ENCODE assay signal across 17 cellular contexts in genomic region chr5:172848419-172848818, GRCh38. TPM values are rescaled to one million over a fixed set of nuclear protein-coding genes. Genes with fewer than 3 reads are reported as not detected.
A peak's percentile ranks its signal among the peaks of the same experiment; 100 is the strongest.
DNase-seq lines count a peak whose midpoint lies in the region; ATAC-seq, FAIRE-seq and TF ChIP-seq lines count a peak whose summit lies in the region.
"Had no signal": no experiment of that assay in that cellular context is flagged by ENCODE, and none has a peak within 500 bp of the region (broad histone marks: within the 10 kb centered on the region; RNA-seq: fewer than 3 reads in every experiment).

No MANE protein-coding gene starts in this region.

- H3K36me3 ChIP-seq in HEK293 (ENCODE audit: control insufficient read depth in 2 of 2, insufficient read depth in 1 of 2, low read length in 2 of 2): no peaks in the 10 kb centered on the region
- peaks cover 7 to 16% of the 10 kb centered on the region in 2 experiments; a peak in 4 of 5 replicates for H3K36me3 ChIP-seq in HepG2 (replicated peaks in 1 of 2; ENCODE audit: control insufficient read depth in 1 of 2, insufficient read depth in 2 of 2, low read length in 2 of 2)
- peaks cover 0 to 3% (median 0%) of the 10 kb centered on the region in 4 donors for H3K36me3 ChIP-seq in esophagus muscularis mucosa

- CTCF ChIA-PET in HEK293 (lab: Yijun Ruan, JAX) (interaction anchor here (1.4 kb wide), 2 partner anchors 11 to 134 kb away, joined by 4 to 6 read pairs; no protein-coding TSS in a partner anchor), WTC11 (lab: Charles Lee) (no interaction called here), HepG2 (lab: Yijun Ruan, JAX; ENCODE audit: low intra/inter-chr PET ratio, low total read pairs) (no interaction called here)
- CTCF ChIA-PET in CD4-positive, alpha-beta T cell (lab: Charles Lee): interaction anchor here (2.0 kb wide), 1 partner anchor 134 kb away, joined by 7 read pairs; no protein-coding TSS in a partner anchor

- H3K27ac ChIP-seq in HEK293 (ENCODE audit: extremely low read depth, low read depth, low read length): no peak overlapping the region
- no peak overlapping the region for H3K27ac ChIP-seq in HepG2 (ENCODE audit: extremely low read length, insufficient read depth, low read length)
- peak overlapping the region in 1 of 4 donors; percentile 1 for H3K27ac ChIP-seq in esophagus muscularis mucosa (replicated peaks in 1 of 4)
- H3K27ac ChIP-seq in CD4-positive, alpha-beta T cell (ENCODE audit: low read depth, low read length): no peak overlapping the region
- H3K27ac ChIP-seq: ascending aorta had no signal

- H3K27me3 Mint-ChIP-seq in WTC11 (ENCODE audit: low read depth): no peaks in the 10 kb centered on the region
- no peaks in the 10 kb centered on the region for H3K27me3 Mint-ChIP-seq in stimulated activated memory B cell treated with anti-CD40 and anti-IgM and Interleukin-4, amounts not matched to agents 10 μg/mL and 1 μg/mL and 100 μg/mL, for 72 hours
- no peaks in the 10 kb centered on the region for H3K27me3 Mint-ChIP-seq in CD4-positive, alpha-beta T cell

- no peak for DNase-seq in WTC11 (ENCODE audit: low spot score)
- no peak for DNase-seq in HepG2 (ENCODE audit: low spot score)
- no peak for DNase-seq in cerebellar cortex (ENCODE audit: low spot score)
- DNase-seq in esophagus muscularis mucosa (ENCODE audit: extremely low spot score): no peak
- no peak for DNase-seq in CD4-positive, alpha-beta T cell
- DNase-seq: activated CD4-positive, alpha-beta T cell treated with anti-CD3 and anti-CD28 coated beads, Interleukin-2, amount 50 U/mL, for 4 hours; activated naive CD4-positive, alpha-beta T cell treated with anti-CD3 and anti-CD28 coated beads for 36 hours; activated T-cell treated with anti-CD3 and anti-CD28 coated beads, Interleukin-2, amount 50 U/mL, for 1 hour; NCI-H2029; RPMI8226; SW 1271 had no signal

- TF ChIP-seq RAD21 in HepG2 (CRISPR knock-in tag; IDR thresholded peaks at IDR 0.05): no peak

- TF ChIP-seq CTCF in HEK293 (tag by site-specific recombination; IDR thresholded peaks at IDR 0.05) (no peak), WTC11 (IDR thresholded peaks at IDR 0.05) (no peak), HepG2 (CRISPR knock-in tag; IDR thresholded peaks at IDR 0.05) (no peak), esophagus muscularis mucosa (IDR thresholded peaks at IDR 0.05) (no peak)
- no peak for TF ChIP-seq CTCF in CD4-positive, alpha-beta T cell (IDR thresholded peaks at IDR 0.05)

- H3K9me3 Mint-ChIP-seq in WTC11: no peaks in the 10 kb centered on the region
- no peaks in the 10 kb centered on the region for H3K9me3 Mint-ChIP-seq in stimulated activated memory B cell treated with anti-CD40 and anti-IgM and Interleukin-4, amounts not matched to agents 10 μg/mL and 1 μg/mL and 100 μg/mL, for 72 hours
- H3K9me3 Mint-ChIP-seq in CD4-positive, alpha-beta T cell: no peaks in the 10 kb centered on the region
- H3K9me3 Mint-ChIP-seq: activated naive CD4-positive, alpha-beta T cell treated with anti-CD3 and anti-CD28 coated beads for 36 hours had no signal

- H3K4me1 ChIP-seq in HEK293 (ENCODE audit: control insufficient read depth, insufficient read depth, low read length) (no peaks in the 10 kb centered on the region), HepG2 (ENCODE audit: insufficient read depth, low read length) (peaks cover 85% of the 10 kb centered on the region), esophagus muscularis mucosa (peaks cover 27 to 76% (median 66%) of the 10 kb centered on the region in 4 donors)

- peaks cover 14% of the 10 kb centered on the region for H4K20me1 ChIP-seq in HepG2 (ENCODE audit: insufficient read depth, low read length)

- no peak overlapping the region for H3K4me3 Mint-ChIP-seq in WTC11
- no peak overlapping the region for H3K4me3 Mint-ChIP-seq in stimulated activated memory B cell treated with anti-CD40 and anti-IgM and Interleukin-4, amounts not matched to agents 10 μg/mL and 1 μg/mL and 100 μg/mL, for 72 hours
- H3K4me3 Mint-ChIP-seq in CD4-positive, alpha-beta T cell: no peak overlapping the region
- H3K4me3 Mint-ChIP-seq: activated naive CD4-positive, alpha-beta T cell treated with anti-CD3 and anti-CD28 coated beads for 36 hours had no signal

- 81% methylated on average over 3 of the region's 3 CpGs for WGBS in HepG2 (ENCODE audit: low lambda C conversion rate)
- WGBS in esophagus muscularis mucosa: 75% methylated on average over 3 of the region's 3 CpGs

- no peak for TF ChIP-seq EP300 in HepG2 (IDR thresholded peaks at IDR 0.05; ENCODE audit: low read depth in 2 of 2, low read length in 2 of 2)
- no peak for TF ChIP-seq EP300 in HepG2 (CRISPR knock-in tag; IDR thresholded peaks at IDR 0.05; ENCODE audit: borderline replicate concordance)
- TF ChIP-seq EP300 in esophagus muscularis mucosa (IDR thresholded peaks at IDR 0.05): no peak

- FAIRE-seq in HepG2 (lab: Jason Lieb, UNC): no peak
- FAIRE-seq: endometrium, GM12891 had no signal

- no TSS peak for BruUV-seq in HepG2 (replicated peaks; lab: Mats Ljungman, UMichigan)

- H3K79me2 ChIP-seq in HepG2 (ENCODE audit: insufficient read depth, low read length): peaks cover 87% of the 10 kb centered on the region

- no peak overlapping the region for H3K4me2 ChIP-seq in HepG2 (ENCODE audit: low read depth, low read length)

- peaks cover 44% of the 10 kb centered on the region for H3K4me1 Mint-ChIP-seq in WTC11
- peaks cover 84% of the 10 kb centered on the region for H3K4me1 Mint-ChIP-seq in stimulated activated memory B cell treated with anti-CD40 and anti-IgM and Interleukin-4, amounts not matched to agents 10 μg/mL and 1 μg/mL and 100 μg/mL, for 72 hours
- peaks cover 52% of the 10 kb centered on the region for H3K4me1 Mint-ChIP-seq in CD4-positive, alpha-beta T cell (ENCODE audit: low read depth)

- H3K27ac Mint-ChIP-seq in WTC11: peak overlapping the region; percentile 9; the same call in 1 of the 2 replicates
- H3K27ac Mint-ChIP-seq in stimulated activated memory B cell treated with anti-CD40 and anti-IgM and Interleukin-4, amounts not matched to agents 10 μg/mL and 1 μg/mL and 100 μg/mL, for 72 hours: peak overlapping the region; percentile 91
- no peak overlapping the region for H3K27ac Mint-ChIP-seq in CD4-positive, alpha-beta T cell
- H3K27ac Mint-ChIP-seq: activated naive CD4-positive, alpha-beta T cell treated with anti-CD3 and anti-CD28 coated beads for 36 hours had no signal

- no peak overlapping the region for H3K4me3 ChIP-seq in HEK293 (ENCODE audit: low read depth, low read length)
- no peak overlapping the region for H3K4me3 ChIP-seq in HepG2 (replicated peaks in 1 of 3; ENCODE audit: insufficient read depth in 1 of 3, low read depth in 2 of 3, low read length in 3 of 3)
- no peak overlapping the region for H3K4me3 ChIP-seq in esophagus muscularis mucosa
- H3K4me3 ChIP-seq: ascending aorta had no signal

- no peak for TF ChIP-seq POLR2A in HepG2 (IDR thresholded peaks at IDR 0.05; ENCODE audit: insufficient read depth in 1 of 2, low read depth in 2 of 2, low read length in 2 of 2)
- TF ChIP-seq POLR2A in esophagus muscularis mucosa (IDR thresholded peaks at IDR 0.05; ENCODE audit: low read depth): no peak

- in situ Hi-C loops in HepG2 (cut with HindIII; ENCODE audit: extremely low pct_ligation_motif_present, low pct_unique_long_range_greater_than_20kb): no loop called here

- H3K36me3 Mint-ChIP-seq in WTC11: no peaks in the 10 kb centered on the region; the same call in 1 of the 2 replicates
- H3K36me3 Mint-ChIP-seq in stimulated activated memory B cell treated with anti-CD40 and anti-IgM and Interleukin-4, amounts not matched to agents 10 μg/mL and 1 μg/mL and 100 μg/mL, for 72 hours: peaks cover 21% of the 10 kb centered on the region
- H3K36me3 Mint-ChIP-seq in CD4-positive, alpha-beta T cell (ENCODE audit: low read depth): peaks cover 8% of the 10 kb centered on the region

- intact Hi-C loops in HepG2 (cut with micrococcal nuclease; ENCODE audit: unreplicated experiment): no loop called here
- intact Hi-C loops in esophagus muscularis mucosa (cut with DNase I): no loop called here
- intact Hi-C loops in CD4-positive, alpha-beta T cell (cut with DNase I, micrococcal nuclease): loop anchor here in 1 of 2 experiments (5.0 kb wide), 1 partner anchor 84 kb away; no protein-coding TSS in a partner anchor

- H2AFZ ChIP-seq in HepG2 (ENCODE audit: low read length): no peak overlapping the region

- no peak overlapping the region for H3K9ac ChIP-seq in HepG2 (ENCODE audit: insufficient read depth, low read depth, low read length)

- POLR2A ChIA-PET in HEK293 (lab: Yijun Ruan, JAX): interaction anchor here (0.8 kb wide), 1 partner anchor 83 kb away, joined by 3 read pairs; no protein-coding TSS in a partner anchor
- POLR2A ChIA-PET in WTC11 (lab: Charles Lee): no interaction called here
- POLR2A ChIA-PET in HepG2 (lab: Yijun Ruan, JAX): interaction anchor here (1.1 kb wide), 1 partner anchor 11 kb away, joined by 3 read pairs; no protein-coding TSS in a partner anchor
- POLR2A ChIA-PET in CD4-positive, alpha-beta T cell (lab: Charles Lee): no interaction called here

- H3K9me3 ChIP-seq in HEK293 (ENCODE audit: control insufficient read depth, insufficient read depth, low read depth, low read length) (no peaks in the 10 kb centered on the region), HepG2 (ENCODE audit: low read length) (no peaks in the 10 kb centered on the region), esophagus muscularis mucosa (no peaks in the 10 kb centered on the region)
- no peaks in the 10 kb centered on the region for H3K9me3 ChIP-seq in CD4-positive, alpha-beta T cell (ENCODE audit: control insufficient read depth, low read length)
- H3K9me3 ChIP-seq: ascending aorta had no signal

- H3K27me3 ChIP-seq in HepG2 (ENCODE audit: control insufficient read depth in 1 of 2, insufficient read depth in 2 of 2, low read length in 2 of 2) (no peaks in the 10 kb centered on the region), esophagus muscularis mucosa (no peaks in the 10 kb centered on the region)
- H3K27me3 ChIP-seq in CD4-positive, alpha-beta T cell (ENCODE audit: control insufficient read depth, insufficient read depth, low read length): no peaks in the 10 kb centered on the region
- H3K27me3 ChIP-seq: ascending aorta had no signal

- no peak for ATAC-seq in WTC11
- no peak for ATAC-seq in HepG2
- no peak for ATAC-seq in stimulated activated memory B cell treated with anti-CD40 and anti-IgM and Interleukin-4, amounts not matched to agents 10 μg/mL and 1 μg/mL and 100 μg/mL, for 72 hours
- no peak for ATAC-seq in GM21390 (IDR thresholded peaks at IDR 0.05; ENCODE audit: unreplicated experiment)
- no peak for ATAC-seq in CD4-positive, alpha-beta T cell (ENCODE audit: poor library complexity)

RNA-seq across cellular contexts. Expression of gene ERGIC1, which starts 14.4 kb away (rescaled TPM):
- total RNA-seq in WTC11 (2021): 89.8 to 101 TPM (median 97.1 TPM) in 3 replicates
- total RNA-seq in HepG2 (2016; rRNA removed; fragmentation: Illumina TruSeq; extraction: Trizol): 56.6 and 78.5 TPM in 2 replicates
- 56.7 and 59.9 TPM in 2 replicates for total RNA-seq in HepG2 (2016; cell fraction: cytosol; rRNA removed; fragmentation: Illumina TruSeq; extraction: Trizol; ENCODE audit: low read depth)
- total RNA-seq in HepG2 (2016; cell fraction: insoluble cytoplasmic fraction; rRNA removed; fragmentation: Illumina TruSeq; extraction: Trizol): 51.2 and 75.8 TPM in 2 replicates
- 144 and 156 TPM in 2 replicates for total RNA-seq in HepG2 (2016; cell fraction: membrane; rRNA removed; fragmentation: Illumina TruSeq; extraction: Trizol)
- 57.0 and 67.0 TPM in 2 replicates for total RNA-seq in HepG2 (2016; cell fraction: nucleus; rRNA removed; fragmentation: Illumina TruSeq; extraction: Trizol)
- 184 and 205 TPM in 2 replicates for polyA plus RNA-seq in HepG2 (2011; rRNA removed)
- polyA plus RNA-seq in HepG2 (2011; cell fraction: cytosol; rRNA removed): 216 and 224 TPM in 2 replicates
- polyA plus RNA-seq in HepG2 (2011; cell fraction: nucleus; rRNA removed): 121 and 137 TPM in 2 replicates
- 145 and 175 TPM in 2 replicates for polyA plus RNA-seq in HepG2 (2012)
- polyA plus RNA-seq in HepG2 (2016; cell fraction: cytosol; fragmentation: Illumina TruSeq; extraction: Trizol; ENCODE audit: low read depth): 87.6 and 105 TPM in 2 replicates
- polyA plus RNA-seq in HepG2 (2016; cell fraction: insoluble cytoplasmic fraction; fragmentation: Illumina TruSeq; extraction: Trizol; ENCODE audit: low read depth): 71.8 and 81.7 TPM in 2 replicates
- polyA plus RNA-seq in HepG2 (2016; cell fraction: membrane; fragmentation: Illumina TruSeq; extraction: Trizol; ENCODE audit: low read depth): 183 and 185 TPM in 2 replicates
- 94.6 and 95.4 TPM in 2 replicates for polyA plus RNA-seq in HepG2 (2016; cell fraction: nucleus; fragmentation: Illumina TruSeq; extraction: Trizol; ENCODE audit: insufficient read depth, low read depth)
- 179 and 302 TPM in 2 replicates for polyA minus RNA-seq in HepG2 (2011; rRNA and poly(A)+ RNA removed; ENCODE audit: low replicate concordance)
- polyA minus RNA-seq in HepG2 (2011; cell fraction: cytosol; rRNA and poly(A)+ RNA removed): 60.3 and 74.0 TPM in 2 replicates
- 85.1 and 89.6 TPM in 2 replicates for polyA minus RNA-seq in HepG2 (2011; cell fraction: nucleus; rRNA and poly(A)+ RNA removed)
- total RNA-seq in esophagus muscularis mucosa: 100 to 1,000 TPM; 105 to 161 (median 145) TPM
- total RNA-seq in CD4-positive, alpha-beta T cell: 10 to 100 TPM; 51.0 to 52.4 TPM

Comparison
In these comparisons a context has a peak if more than half of its experiments do, and no peak if none do; other contexts are left out.
1. CTCF ChIA-PET loops: an anchor here in HEK293 (1.4 kb wide) and CD4-positive, alpha-beta T cell (2.0 kb wide); none called in WTC11 and HepG2.
2. POLR2A ChIA-PET loops: an anchor here in HEK293 (0.8 kb wide) and HepG2 (1.1 kb wide); none called in WTC11 and CD4-positive, alpha-beta T cell.